Comparison of ENCODE assay signal across 26 cellular contexts in genomic region chr2:221449406-221449805, GRCh38.
"Had no signal": no experiment of that assay in that cellular context is flagged by ENCODE, and none has a peak within 500 bp of the region (broad histone marks: within the 10 kb centered on the region; RNA-seq: fewer than 3 reads in every experiment).

No MANE protein-coding gene starts in this region.

- H3K27ac Mint-ChIP-seq: activated CD4-positive, alpha-beta T cell treated with anti-CD3 and anti-CD28 coated beads, Interleukin-2, amount 10 ng/mL, durations not matched to agents 24 days and 14 days; activated CD8-positive, alpha-beta T cell treated with anti-CD3 and anti-CD28 coated beads, Interleukin-2, amount 10 ng/mL, durations not matched to agents 7 days and 5 days; activated naive CD4-positive, alpha-beta T cell treated with anti-CD3 and anti-CD28 coated beads, Interleukin-2, amount 50 U/mL, for 24 hours; activated naive CD8-positive, alpha-beta T cell treated with anti-CD3 and anti-CD28 coated beads, Interleukin-2, amount 10 ng/mL, durations not matched to agents 7 days and 5 days; activated T-cell treated with anti-CD3 and anti-CD28 coated beads, Interleukin-2, amount 50 U/mL, for 24 hours; activated T-helper 2 cell treated with anti-CD3 and anti-CD28 coated beads, Interferon-gamma antibody, Interleukin-2, Interleukin-4, amounts not matched to agents 10 μg/mL and 5 μg/mL and 100 μg/mL, durations not matched to agents 14 hours and 24 hours and 36 hours had no signal

- H3K4me3 ChIP-seq: ascending aorta, cardiac muscle cell, SJCRH30, SK-N-MC had no signal

- H3K27ac ChIP-seq: ascending aorta, cardiac muscle cell, SJCRH30, SK-N-MC had no signal

- H3K9me3 Mint-ChIP-seq: activated CD4-positive, alpha-beta T cell treated with anti-CD3 and anti-CD28 coated beads, Interleukin-2, amount 10 ng/mL, durations not matched to agents 24 days and 14 days; activated naive CD4-positive, alpha-beta T cell treated with anti-CD3 and anti-CD28 coated beads, Interleukin-2, amount 50 U/mL, for 24 hours; activated naive CD8-positive, alpha-beta T cell treated with anti-CD3 and anti-CD28 coated beads, Interleukin-2, amount 10 ng/mL, durations not matched to agents 7 days and 5 days; activated T-cell treated with anti-CD3 and anti-CD28 coated beads, Interleukin-2, amount 50 U/mL, for 24 hours; activated T-helper 2 cell treated with anti-CD3 and anti-CD28 coated beads, Interferon-gamma antibody, Interleukin-2, Interleukin-4, amounts not matched to agents 10 μg/mL and 5 μg/mL and 100 μg/mL, durations not matched to agents 14 hours and 24 hours and 36 hours; central memory CD8-positive, alpha-beta T cell had no signal

- H3K4me3 Mint-ChIP-seq: activated CD4-positive, alpha-beta T cell treated with anti-CD3 and anti-CD28 coated beads, Interleukin-2, amount 10 ng/mL, durations not matched to agents 24 days and 14 days; activated CD8-positive, alpha-beta T cell treated with anti-CD3 and anti-CD28 coated beads, Interleukin-2, amount 10 ng/mL, durations not matched to agents 7 days and 5 days; activated naive CD4-positive, alpha-beta T cell treated with anti-CD3 and anti-CD28 coated beads, Interleukin-2, amount 50 U/mL, for 24 hours; activated naive CD8-positive, alpha-beta T cell treated with anti-CD3 and anti-CD28 coated beads, Interleukin-2, amount 10 ng/mL, durations not matched to agents 7 days and 5 days; activated T-cell treated with anti-CD3 and anti-CD28 coated beads, Interleukin-2, amount 50 U/mL, for 24 hours; central memory CD8-positive, alpha-beta T cell had no signal

- H3K4me1 ChIP-seq: ascending aorta, SJCRH30 had no signal

- H3K9me3 ChIP-seq: ascending aorta, SJCRH30 had no signal

- DNase-seq: activated CD4-positive, alpha-beta T cell treated with anti-CD3 and anti-CD28 coated beads, Interleukin-2, amount 10 ng/mL, durations not matched to agents 24 days and 14 days; activated CD4-positive, alpha-beta T cell treated with anti-CD3 and anti-CD28 coated beads, Interleukin-2, amount 50 U/mL, for 4 hours; activated CD8-positive, alpha-beta T cell treated with anti-CD3 and anti-CD28 coated beads, Interleukin-2, amount 10 ng/mL, durations not matched to agents 7 days and 5 days; activated gamma-delta T cell; activated naive CD4-positive, alpha-beta T cell treated with Interleukin-2 at 50 U/mL for 16 hours; activated naive CD8-positive, alpha-beta T cell treated with anti-CD3 and anti-CD28 coated beads, Interleukin-2, amount 10 ng/mL, durations not matched to agents 7 days and 5 days; activated T-cell treated with anti-CD3 and anti-CD28 coated beads, Interleukin-2, amount 50 U/mL, for 24 hours; amygdala; Kasumi-1; MM.1S; MV-4-11; NCI-H1092; NCI-H1436 treated with DMSO at 0.1 percent for 48 hours; NCI-H1694 treated with DMSO at 0.1 percent for 48 hours; NCI-H2029; NCI-H345; NCI-H524 treated with DMSO at 0.1 percent for 48 hours; SHP77; SJCRH30; T1000 had no signal

- H3K36me3 ChIP-seq: ascending aorta, SJCRH30 had no signal

- H3K27me3 ChIP-seq: ascending aorta, cardiac muscle cell, SJCRH30 had no signal

- H3K27me3 Mint-ChIP-seq: activated CD4-positive, alpha-beta T cell treated with anti-CD3 and anti-CD28 coated beads, Interleukin-2, amount 10 ng/mL, durations not matched to agents 24 days and 14 days; activated naive CD4-positive, alpha-beta T cell treated with anti-CD3 and anti-CD28 coated beads, Interleukin-2, amount 50 U/mL, for 24 hours; activated T-cell treated with anti-CD3 and anti-CD28 coated beads, Interleukin-2, amount 50 U/mL, for 24 hours; central memory CD8-positive, alpha-beta T cell had no signal

- H3K4me1 Mint-ChIP-seq: activated CD4-positive, alpha-beta T cell treated with anti-CD3 and anti-CD28 coated beads, Interleukin-2, amount 10 ng/mL, durations not matched to agents 24 days and 14 days; activated naive CD4-positive, alpha-beta T cell treated with anti-CD3 and anti-CD28 coated beads, Interleukin-2, amount 50 U/mL, for 24 hours; activated naive CD8-positive, alpha-beta T cell treated with anti-CD3 and anti-CD28 coated beads, Interleukin-2, amount 10 ng/mL, durations not matched to agents 7 days and 5 days; central memory CD8-positive, alpha-beta T cell had no signal

- H3K36me3 Mint-ChIP-seq: activated naive CD8-positive, alpha-beta T cell treated with anti-CD3 and anti-CD28 coated beads, Interleukin-2, amount 10 ng/mL, durations not matched to agents 7 days and 5 days had no signal
